11 cellular contexts compared by ENCODE assay signal in the genomic region with DNA sequence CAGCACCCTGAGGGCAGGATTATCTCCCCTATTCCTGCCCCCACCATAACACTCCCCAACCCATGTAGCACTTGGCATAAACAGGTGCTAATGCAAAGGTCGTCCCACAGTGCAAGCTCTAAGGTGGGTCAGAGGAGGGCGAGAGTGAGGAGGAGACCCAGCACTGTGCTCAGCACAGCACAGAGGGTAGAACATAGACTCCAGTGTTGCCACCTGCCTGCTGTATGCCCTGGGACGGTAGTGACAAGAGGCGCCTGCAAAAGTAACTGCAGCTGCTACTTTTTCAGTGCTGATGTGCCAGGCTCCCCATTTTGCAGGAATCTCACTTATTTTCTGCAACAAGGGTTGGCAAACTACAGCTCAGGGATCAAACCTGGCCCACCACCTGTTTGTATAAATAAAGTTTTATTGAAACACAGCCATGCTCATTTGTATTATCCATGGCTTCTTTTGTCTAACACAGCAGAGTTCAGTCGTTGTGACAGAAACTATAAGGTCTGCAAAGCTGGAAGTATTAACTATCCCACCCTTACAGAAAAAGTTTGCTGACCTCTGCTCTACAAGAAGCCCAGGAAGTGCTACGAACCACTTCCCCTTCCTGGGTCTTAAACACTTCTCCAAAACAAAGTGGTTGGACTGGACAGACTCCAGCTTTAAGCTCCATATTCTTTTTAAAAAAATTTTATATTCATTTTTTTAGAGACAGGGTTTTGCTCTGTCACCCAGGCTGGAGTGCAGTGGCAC. TPM values are rescaled to one million over a fixed set of nuclear protein-coding genes. Genes with fewer than 3 reads are reported as not detected.
A peak's percentile ranks its signal among the peaks of the same experiment; 100 is the strongest.
DNase-seq lines count a peak whose midpoint lies in the region; ATAC-seq and TF ChIP-seq lines count a peak whose summit lies in the region.
"Had no signal": no experiment of that assay in that cellular context is flagged by ENCODE, and none has a peak within 500 bp of the region (broad histone marks: within the 10 kb centered on the region; RNA-seq: fewer than 3 reads in every experiment).

No MANE protein-coding gene starts in this region.

- H3F3A ChIP-seq in SU-DHL-6 (ENCODE audit: insufficient read depth) = peaks cover 61% of the 10 kb centered on the region

- H3K27ac ChIP-seq in left ventricle myocardium inferior (replicated peaks) (peak overlapping the region; percentile 93), SU-DHL-6 (ENCODE audit: low read depth, low read length) (peak overlapping the region; percentile 93), uterus (peak overlapping the region; percentile 93 to 97)

- H3K4me3 Mint-ChIP-seq in immature natural killer cell = peak overlapping the region; percentile 80 to 95 (median 88)

- intact Hi-C loops in left ventricle myocardium inferior (cut with micrococcal nuclease) = no loop called here
- intact Hi-C loops in Right ventricle myocardium inferior (cut with DNase I) = no loop called here
- intact Hi-C loops in uterus (cut with DNase I; ENCODE audit: low total_unique reads) = no loop called here

- peaks cover 2 to 29% (median 21%) of the 10 kb centered on the region in 3 donors for H3K27me3 Mint-ChIP-seq in immature natural killer cell (ENCODE audit: low read depth in 3 of 3)

- no peak overlapping the region for H2AFZ ChIP-seq in SU-DHL-6 (ENCODE audit: low read depth, low read length, severe bottlenecking)

- DNase-seq in left ventricle myocardium inferior = no peak
- DNase-seq in Right ventricle myocardium inferior (ENCODE audit: missing footprints) = no peak
- peak in 2 of 3 donors; percentile 31 to 35 for DNase-seq in immature natural killer cell
- DNase-seq in uterus = no peak
- no peak for DNase-seq in NCI-H2107 (lab: John Stamatoyannopoulos, UW)
- no peak for DNase-seq in erythroblast (lab: John Stamatoyannopoulos, UW)
- no peak for DNase-seq in HPDE6-E6E7 (ENCODE audit: extremely low spot score)
- DNase-seq: activated CD4-positive, alpha-beta T cell treated with anti-CD3 and anti-CD28 coated beads for 4 hours; caudate nucleus had no signal

- peaks cover 80% of the 10 kb centered on the region for H3K79me2 ChIP-seq in SU-DHL-6 (ENCODE audit: insufficient read depth, low read length)

- H3K36me3 ChIP-seq in left ventricle myocardium inferior (peaks cover 31% of the 10 kb centered on the region), SU-DHL-6 (ENCODE audit: low read length) (peaks cover 9% of the 10 kb centered on the region), uterus (no peaks in the 10 kb centered on the region)

- ATAC-seq in Right ventricle myocardium inferior = no peak

- H3K9me3 Mint-ChIP-seq in immature natural killer cell = no peaks in the 10 kb centered on the region

- H3K9me2 ChIP-seq in SU-DHL-6 (replicated peaks; ENCODE audit: insufficient read depth, low read length) = no peaks in the 10 kb centered on the region

- H3K4me1 ChIP-seq in left ventricle myocardium inferior (peaks cover 100% of the 10 kb centered on the region), uterus (peaks cover 11 to 32% of the 10 kb centered on the region in 2 donors)

- no peaks in the 10 kb centered on the region for H3K9me3 ChIP-seq in left ventricle myocardium inferior (replicated peaks)
- H3K9me3 ChIP-seq in SU-DHL-6 (ENCODE audit: insufficient read depth, low read length) = no peaks in the 10 kb centered on the region
- H3K9me3 ChIP-seq in uterus = no peaks in the 10 kb centered on the region

- TF ChIP-seq CTCF in left ventricle myocardium inferior (IDR thresholded peaks at IDR 0.05; ENCODE audit: borderline replicate concordance) = no peak
- no peak for TF ChIP-seq CTCF in SU-DHL-6 (IDR thresholded peaks at IDR 0.05; ENCODE audit: insufficient read depth, low read length, poor library complexity, severe bottlenecking)
- no peak for TF ChIP-seq CTCF in uterus (IDR thresholded peaks at IDR 0.05)

- H3K4me3 ChIP-seq in left ventricle myocardium inferior (no peak overlapping the region), SU-DHL-6 (ENCODE audit: insufficient read depth, low read length, poor library complexity, severe bottlenecking) (no peak overlapping the region), uterus (no peak overlapping the region)

- H3K27me3 ChIP-seq in left ventricle myocardium inferior (ENCODE audit: low read depth) (no peaks in the 10 kb centered on the region), SU-DHL-6 (ENCODE audit: low read length) (no peaks in the 10 kb centered on the region), uterus (no peaks in the 10 kb centered on the region)

- H3K9ac ChIP-seq in SU-DHL-6 (ENCODE audit: low read length) = peak overlapping the region; percentile 41

- peaks cover 92 to 93% of the 10 kb centered on the region in 2 donors for H3K4me1 Mint-ChIP-seq in immature natural killer cell

- no peak for TF ChIP-seq POLR2A in uterus (IDR thresholded peaks at IDR 0.05)
- TF ChIP-seq POLR2A in erythroblast (IDR thresholded peaks at IDR 0.05; ENCODE audit: low read length) = no peak

- peak overlapping the region; percentile 97 to 99 (median 98) for H3K27ac Mint-ChIP-seq in immature natural killer cell

- peaks cover 8 to 13% (median 8%) of the 10 kb centered on the region in 3 donors for H3K36me3 Mint-ChIP-seq in immature natural killer cell

- no peaks in the 10 kb centered on the region for H4K20me1 ChIP-seq in SU-DHL-6 (ENCODE audit: low read depth, low read length)

- peak overlapping the region; percentile 62 for H3K4me2 ChIP-seq in SU-DHL-6 (ENCODE audit: low read depth, low read length, poor library complexity, severe bottlenecking)

RNA-seq across cellular contexts. Expression of gene CDC42BPG, which starts 16.9 kb away (rescaled TPM):
- total RNA-seq in left ventricle myocardium inferior (1.1 TPM), Right ventricle myocardium inferior (0.16 TPM), uterus (1 to 10 TPM in 1 of 4 donors, under 1 TPM in 3; under 0.01 to 2.7 (median 0.30) TPM)
- polyA plus RNA-seq in immature natural killer cell = under 1 TPM in 2 of 3 donors, not detected in 1; 0.13 to 0.22 TPM
- polyA plus RNA-seq: neural cell had no signal

RNA-seq across cellular contexts. Expression of gene EHD1, which starts 17.0 kb away (rescaled TPM):
- 40.3 TPM for total RNA-seq in left ventricle myocardium inferior
- total RNA-seq in Right ventricle myocardium inferior = 56.0 TPM
- polyA plus RNA-seq in immature natural killer cell = 100 to 1,000 TPM; 136 to 247 (median 160) TPM
- total RNA-seq in uterus = 10 to 100 TPM in 3 of 4 donors, 1 to 10 TPM in 1; 3.5 to 78.7 (median 36.9) TPM

RNA-seq across cellular contexts. Expression of gene MEN1, which starts 51.0 kb away (rescaled TPM):
- total RNA-seq in left ventricle myocardium inferior (8.7 TPM), Right ventricle myocardium inferior (8.4 TPM), uterus (10 to 100 TPM in 2 of 4 donors, 1 to 10 TPM in 2; 3.8 to 26.2 (median 14.9) TPM)
- polyA plus RNA-seq in immature natural killer cell = 10 to 100 TPM; 15.3 to 36.1 (median 27.1) TPM

RNA-seq across cellular contexts. Expression of gene ATG2A, which starts 55.6 kb away (rescaled TPM):
- total RNA-seq in left ventricle myocardium inferior = 13.1 TPM
- total RNA-seq in Right ventricle myocardium inferior = 10.7 TPM
- 10 to 100 TPM in 1 of 3 donors, 1 to 10 TPM in 2; 3.7 to 10.0 (median 6.7) TPM for polyA plus RNA-seq in immature natural killer cell
- total RNA-seq in uterus = 10 to 100 TPM in 3 of 4 donors, 1 to 10 TPM in 1; 6.8 to 39.6 (median 18.4) TPM

RNA-seq across cellular contexts. Expression of gene MAP4K2, which starts 58.4 kb away (rescaled TPM):
- total RNA-seq in left ventricle myocardium inferior = 7.5 TPM
- 11.3 TPM for total RNA-seq in Right ventricle myocardium inferior
- polyA plus RNA-seq in immature natural killer cell = 10 to 100 TPM in 2 of 3 donors, 1 to 10 TPM in 1; 9.2 to 16.4 (median 15.9) TPM
- 10 to 100 TPM; 10.2 to 49.1 (median 24.4) TPM for total RNA-seq in uterus

Comparison
In these comparisons a context has a peak if more than half of its experiments do, and no peak if none do; other contexts are left out.
1. DNase-seq: peak in immature natural killer cell (2 of 3); none in left ventricle myocardium inferior (single experiment), Right ventricle myocardium inferior (single experiment), uterus (0 of 2), NCI-H2107 (single experiment), erythroblast (0 of 2) and HPDE6-E6E7 (single experiment).
2. Peak in every context shown above with its lines, with median percentiles within 50 percentile points of each other: H3K27ac ChIP-seq.